11 cellular contexts compared by ENCODE assay signal in genomic region chr1:25501235-25502058, GRCh38.
DNase-seq lines count a peak whose midpoint lies in the region; ATAC-seq and TF ChIP-seq lines count a peak whose summit lies in the region.
"Had no signal": no experiment of that assay in that cellular context is flagged by ENCODE, and none has a peak within 500 bp of the region (broad histone marks: within the 10 kb centered on the region; RNA-seq: fewer than 3 reads in every experiment).

No MANE protein-coding gene starts in this region.

- H3K36me3 Mint-ChIP-seq in activated naive CD4-positive, alpha-beta T cell treated with anti-CD3 and anti-CD28 coated beads, Interleukin-2, amount 50 U/mL, for 24 hours, result no peaks in the 10 kb centered on the region

- H3K9me3 Mint-ChIP-seq in activated naive CD4-positive, alpha-beta T cell treated with anti-CD3 and anti-CD28 coated beads, Interleukin-2, amount 50 U/mL, for 24 hours, result no peaks in the 10 kb centered on the region

- peaks cover 26% of the 10 kb centered on the region for H3K4me1 Mint-ChIP-seq in activated naive CD4-positive, alpha-beta T cell treated with anti-CD3 and anti-CD28 coated beads, Interleukin-2, amount 50 U/mL, for 24 hours

- H3K4me3 Mint-ChIP-seq in activated naive CD4-positive, alpha-beta T cell treated with anti-CD3 and anti-CD28 coated beads, Interleukin-2, amount 50 U/mL, for 24 hours, result no peak overlapping the region

- no peak overlapping the region for H3K4me3 ChIP-seq in fibroblast of pulmonary artery (replicated peaks; ENCODE audit: low read depth, low read length)
- H3K4me3 ChIP-seq: right lobe of liver, SJSA1 had no signal

- ATAC-seq in HG02973 (IDR thresholded peaks at IDR 0.05; ENCODE audit: unreplicated experiment) (no peak), HG02610 (IDR thresholded peaks at IDR 0.05; ENCODE audit: unreplicated experiment) (no peak), HG03196 (IDR thresholded peaks at IDR 0.05; ENCODE audit: unreplicated experiment) (no peak)

- H3K27ac Mint-ChIP-seq in activated naive CD4-positive, alpha-beta T cell treated with anti-CD3 and anti-CD28 coated beads, Interleukin-2, amount 50 U/mL, for 24 hours, result peak overlapping the region; percentile 74

- DNase-seq in activated naive CD4-positive, alpha-beta T cell treated with Interleukin-2 at 50 U/mL for 16 hours, result no peak
- DNase-seq in NCI-H69 (lab: John Stamatoyannopoulos, UW), result peak; percentile 36
- peak; percentile 72 for DNase-seq in fibroblast of pulmonary artery (ENCODE audit: low read depth)
- peak; percentile 11 to 12 for DNase-seq in stimulated activated CD4-positive, alpha-beta T cell treated with anti-CD3 and anti-CD28 coated beads, Interleukin-4, amount 100 ng/mL, for 48 hours (ENCODE audit: low read depth in 2 of 2)
- DNase-seq: GDM1 had no signal

- TF ChIP-seq CTCF in fibroblast of pulmonary artery (IDR thresholded peaks at IDR 0.05; ENCODE audit: low read length, missing control alignments), result peak; percentile 16

- H3K27me3 Mint-ChIP-seq in activated naive CD4-positive, alpha-beta T cell treated with anti-CD3 and anti-CD28 coated beads, Interleukin-2, amount 50 U/mL, for 24 hours, result no peaks in the 10 kb centered on the region
